1 cellular context compared by ENCODE assay signal in genomic region chr7:93231799-93232672, GRCh38.
TF ChIP-seq lines count a peak whose summit lies in the region.

Gene VPS50 (plus strand): TSS chr7:93232366. CDS start chr7:93232468, 102 bp downstream.

TF ChIP-seq in HepG2, 621 proteins besides CTCF, POLR2A, EP300 and RAD21 (continued from another document and continues in another):
- peak; percentile 57 for TF ChIP-seq ARID5B (CRISPR knock-in tag; IDR thresholded peaks at IDR 0.05)
- no peak for TF ChIP-seq ZNF746 (CRISPR knock-in tag; IDR thresholded peaks at IDR 0.05)
- 0 out of 2 replicates have a peak, but pooled peaks have one; percentile 10 for TF ChIP-seq CCDC6 (CRISPR knock-in tag; IDR thresholded peaks at IDR 0.05)
- no peak for TF ChIP-seq TSC22D2 (CRISPR knock-in tag; IDR thresholded peaks at IDR 0.05; ENCODE audit: borderline replicate concordance)
- peak; percentile 49; the same call in 1 of the 2 replicates for TF ChIP-seq FOXK2 (IDR thresholded peaks at IDR 0.05)
- TF ChIP-seq ZNF782 (CRISPR knock-in tag; IDR thresholded peaks at IDR 0.05; ENCODE audit: borderline replicate concordance), result peak; percentile 80; the same call in 1 of the 2 replicates
- TF ChIP-seq YEATS2 (CRISPR knock-in tag; IDR thresholded peaks at IDR 0.05; ENCODE audit: borderline replicate concordance), result peak; percentile 78; the same call in 1 of the 2 replicates
- TF ChIP-seq KAT8 (CRISPR knock-in tag; IDR thresholded peaks at IDR 0.05), result peak; percentile 100
- peak; percentile 80 for TF ChIP-seq HOXA3 (CRISPR knock-in tag; IDR thresholded peaks at IDR 0.05)
- peak; percentile 93 for TF ChIP-seq ASH2L (IDR thresholded peaks at IDR 0.05; ENCODE audit: insufficient read length, low read depth, low read length)
- TF ChIP-seq SMAD3 (CRISPR knock-in tag; IDR thresholded peaks at IDR 0.05), result 0 out of 2 replicates have a peak, but pooled peaks have one; percentile 30
- TF ChIP-seq SALL2 (CRISPR knock-in tag; IDR thresholded peaks at IDR 0.05), result peak; percentile 59
- TF ChIP-seq KDM5B (CRISPR knock-in tag; IDR thresholded peaks at IDR 0.05; ENCODE audit: borderline replicate concordance), result peak; percentile 51; the same call in 1 of the 2 replicates
- no peak for TF ChIP-seq ZBTB40 (IDR thresholded peaks at IDR 0.05)
- TF ChIP-seq ZBTB40 (CRISPR knock-in tag; IDR thresholded peaks at IDR 0.05), result no peak
- TF ChIP-seq ZNF879 (CRISPR knock-in tag; IDR thresholded peaks at IDR 0.05), result no peak
- TF ChIP-seq ATRX (CRISPR knock-in tag; IDR thresholded peaks at IDR 0.05; ENCODE audit: borderline replicate concordance), result no peak
- no peak for TF ChIP-seq DNMT1 (CRISPR knock-in tag; IDR thresholded peaks at IDR 0.05)
- TF ChIP-seq ZNF615 (CRISPR knock-in tag; IDR thresholded peaks at IDR 0.05; ENCODE audit: borderline replicate concordance), result no peak
- no peak for TF ChIP-seq ZNF549 (CRISPR knock-in tag; IDR thresholded peaks at IDR 0.05)
- no peak for TF ChIP-seq LCORL (IDR thresholded peaks at IDR 0.05)
- TF ChIP-seq LCORL (CRISPR knock-in tag; IDR thresholded peaks at IDR 0.05), result peak; percentile 45; the same call in 1 of the 2 replicates
- TF ChIP-seq ZHX2 (IDR thresholded peaks at IDR 0.05; ENCODE audit: low read depth), result peak; percentile 54; the same call in 1 of the 2 replicates
- no peak for TF ChIP-seq ZHX2 (CRISPR knock-in tag; IDR thresholded peaks at IDR 0.05; ENCODE audit: borderline replicate concordance)
- peak; percentile 69 for TF ChIP-seq TFDP2 (CRISPR knock-in tag; IDR thresholded peaks at IDR 0.05)
- TF ChIP-seq ERF (CRISPR knock-in tag; IDR thresholded peaks at IDR 0.05), result 0 out of 2 replicates have a peak, but pooled peaks have one; percentile 25
- peak; percentile 30; the same call in 1 of the 2 replicates for TF ChIP-seq MED1 (CRISPR knock-in tag; IDR thresholded peaks at IDR 0.05)
- no peak for TF ChIP-seq ZNF496 (CRISPR knock-in tag; IDR thresholded peaks at IDR 0.05; ENCODE audit: insufficient replicate concordance)
- peak; percentile 55 for TF ChIP-seq U2AF1 (optimal IDR thresholded peaks at IDR 0.05; ENCODE audit: low read depth, low read length)
- TF ChIP-seq ARNT (IDR thresholded peaks at IDR 0.05), result no peak
- no peak for TF ChIP-seq ELK4 (CRISPR knock-in tag; IDR thresholded peaks at IDR 0.05; ENCODE audit: borderline replicate concordance)
- peak; percentile 45; the same call in 1 of the 2 replicates for TF ChIP-seq FOXO1 (CRISPR knock-in tag; IDR thresholded peaks at IDR 0.05)
- 0 out of 2 replicates have a peak, but pooled peaks have one; percentile 29 for TF ChIP-seq ZNF776 (CRISPR knock-in tag; IDR thresholded peaks at IDR 0.05)
- TF ChIP-seq THAP9 (CRISPR knock-in tag; IDR thresholded peaks at IDR 0.05; ENCODE audit: borderline replicate concordance), result peak; percentile 71; the same call in 1 of the 2 replicates
